ENCODE assay signal across 15 cellular contexts in genomic region chr13:40494932-40495619, GRCh38.
DNase-seq lines count a peak whose midpoint lies in the region; ATAC-seq and TF ChIP-seq lines count a peak whose summit lies in the region.
"Had no signal": no experiment of that assay in that cellular context is flagged by ENCODE, and none has a peak within 500 bp of the region (broad histone marks: within the 10 kb centered on the region; RNA-seq: fewer than 3 reads in every experiment).

No MANE protein-coding gene starts in this region.

- peak overlapping the region; percentile 95 to 96 for H3K27ac Mint-ChIP-seq in T-cell

- no peak for TF ChIP-seq CTCF in spleen (IDR thresholded peaks at IDR 0.05 in 8 of 11, conservative IDR thresholded peaks at IDR 0.05 in 3 of 11)

- no peaks in the 10 kb centered on the region for H3K27me3 ChIP-seq in spleen (replicated peaks in 1 of 7)

- H3K9me3 Mint-ChIP-seq in T-cell, result peaks cover 0 to 5% (median 0%) of the 10 kb centered on the region in 3 donors
- H3K9me3 Mint-ChIP-seq: neural crest cell had no signal

- H3K4me1 ChIP-seq in spleen, result peaks cover 4 to 47% (median 20%) of the 10 kb centered on the region in 6 donors

- peak overlapping the region in 6 of 8 donors; percentile 1 to 68 (median 44) for H3K27ac ChIP-seq in spleen
- H3K27ac ChIP-seq: coronary artery had no signal

- H3K36me3 Mint-ChIP-seq in T-cell, result no peaks in the 10 kb centered on the region

- peak overlapping the region; percentile 74 to 79 (median 79) for H3K4me3 Mint-ChIP-seq in T-cell
- H3K4me3 Mint-ChIP-seq: neural crest cell had no signal

- 60 to 66% (median 62%) methylated on average over 8 of the region's 8 CpGs for WGBS in spleen, 5 donors

- POLR2A ChIA-PET in T-cell (lab: Charles Lee), result interaction anchor here in 1 of 2 donors (0.6 kb wide), 1 partner anchor 123 kb away, joined by 3 read pairs; no protein-coding TSS in a partner anchor

- H3K27me3 Mint-ChIP-seq in T-cell, result no peaks in the 10 kb centered on the region

- peak; percentile 84 to 87 (median 86) for ATAC-seq in T-cell (replicated peaks in 1 of 4)
- no peak for ATAC-seq in HG02981 (IDR thresholded peaks at IDR 0.05; ENCODE audit: unreplicated experiment)
- no peak for ATAC-seq in GM19397 (IDR thresholded peaks at IDR 0.05; ENCODE audit: unreplicated experiment)

- no peak for TF ChIP-seq POLR2A in spleen (IDR thresholded peaks at IDR 0.05)

- no peaks in the 10 kb centered on the region for H3K9me3 ChIP-seq in spleen

- CTCF ChIA-PET in T-cell (lab: Charles Lee), result interaction anchor here in 1 of 2 donors (0.5 to 0.9 kb wide), 3 partner anchors 9 to 166 kb away, joined by 3 to 4 read pairs (median 4); no protein-coding TSS in a partner anchor

- peaks cover 82 to 85% (median 83%) of the 10 kb centered on the region in 3 donors for H3K4me1 Mint-ChIP-seq in T-cell

- intact Hi-C loops in spleen (cut with DNase I; ENCODE audit: low total_unique reads), result no loop called here

- DNase-seq in activated CD8-positive, alpha-beta memory T cell treated with anti-CD3 and anti-CD28 coated beads for 24 hours, result peak; percentile 41
- DNase-seq in activated CD8-positive, alpha-beta memory T cell treated with anti-CD3 and anti-CD28 coated beads, Interleukin-2, amount 50 U/mL, for 48 hours, result no peak
- peak in 2 of 34 experiments; percentile 20 to 22 for DNase-seq in T-cell
- DNase-seq in central memory CD4-positive, alpha-beta T cell, result peak; percentile 60
- DNase-seq in spleen, result no peak
- DNase-seq in GF-D8 (lab: John Stamatoyannopoulos, UW), result no peak
- DNase-seq: EL; NCI-H1417 treated with DMSO at 0.1 percent for 48 hours; NCI-H82; RPMI8226; stimulated activated CD4-positive, alpha-beta T cell treated with anti-CD3 and anti-CD28 coated beads, Interleukin-15, amount 100 ng/mL, for 24 hours had no signal

- no peaks in the 10 kb centered on the region for H3K36me3 ChIP-seq in spleen

- no peak overlapping the region for H3K4me3 ChIP-seq in spleen
- H3K4me3 ChIP-seq: coronary artery had no signal

Comparison
In these comparisons a context has a peak if more than half of its experiments do, and no peak if none do; other contexts are left out.
1. DNase-seq: peak in activated CD8-positive, alpha-beta memory T cell treated with anti-CD3 and anti-CD28 coated beads for 24 hours (single experiment) and central memory CD4-positive, alpha-beta T cell (single experiment); none in activated CD8-positive, alpha-beta memory T cell treated with anti-CD3 and anti-CD28 coated beads, Interleukin-2, amount 50 U/mL, for 48 hours (single experiment), spleen (single experiment) and GF-D8 (single experiment).
2. ATAC-seq: peak in T-cell (4 of 4); none in HG02981 (single experiment) and GM19397 (single experiment).